ENCODE assay signal across 8 cellular contexts in the genomic region with DNA sequence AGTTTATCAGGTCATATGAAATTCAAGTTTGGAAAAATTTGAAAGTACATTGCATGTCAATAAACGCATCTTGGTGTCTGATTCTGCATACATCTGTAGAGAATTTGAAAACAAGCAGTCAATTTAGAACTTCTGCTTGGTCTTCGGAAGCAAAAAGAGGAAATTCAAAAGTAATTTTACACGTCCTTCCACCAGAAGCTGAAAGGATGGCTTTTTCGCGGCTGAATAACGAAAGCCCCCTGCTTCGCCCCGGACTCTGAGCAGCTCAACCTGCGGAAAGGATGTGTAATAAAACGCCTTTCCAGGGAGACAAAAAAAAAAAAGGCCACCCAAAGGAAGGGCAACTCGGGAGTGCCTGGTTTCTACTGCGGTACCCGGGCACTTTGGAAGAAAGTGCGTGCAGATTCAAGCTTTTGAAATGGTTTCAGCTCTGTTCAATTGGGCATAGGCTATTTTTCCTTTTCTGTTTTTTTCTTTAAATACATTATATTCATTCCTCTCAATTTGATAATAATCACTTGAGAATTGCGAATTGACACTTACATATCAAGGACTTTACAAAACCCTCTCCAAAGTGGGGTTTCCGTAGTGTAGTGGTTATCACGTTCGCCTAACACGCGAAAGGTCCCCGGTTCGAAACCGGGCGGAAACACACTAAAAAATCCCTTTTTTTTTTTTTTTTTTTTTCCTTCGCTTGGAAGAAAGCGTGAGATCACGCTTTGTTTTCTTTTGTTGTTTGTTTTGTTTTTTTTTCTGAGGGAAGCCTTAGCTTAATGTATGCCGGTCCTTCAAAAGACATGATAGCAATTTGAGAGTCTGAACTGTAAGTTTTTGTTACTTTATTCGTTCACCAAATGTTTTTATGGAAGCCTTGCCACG. TPM values are rescaled to one million over a fixed set of nuclear protein-coding genes. Genes with fewer than 3 reads are reported as not detected.
A peak's percentile ranks its signal among the peaks of the same experiment; 100 is the strongest.
DNase-seq lines count a peak whose midpoint lies in the region; ATAC-seq and TF ChIP-seq lines count a peak whose summit lies in the region.

No MANE protein-coding gene starts in this region.

- peaks cover 50% of the 10 kb centered on the region for H3K4me1 Mint-ChIP-seq in activated T-helper 1 cell treated with anti-CD3 and anti-CD28 coated beads, Interleukin-12 subunit alpha, Interleukin-12 subunit beta, Interleukin-2, Interleukin-4 antibody, amounts not matched to agents 30 ng/mL and 10 ng/mL and 1 ng/mL, durations not matched to agents 14 hours and 24 hours and 36 hours (ENCODE audit: low read depth)
- H3K4me1 Mint-ChIP-seq in naive B cell = peaks cover 22 to 46% (median 40%) of the 10 kb centered on the region in 3 donors

- no peaks in the 10 kb centered on the region for H3K9me3 Mint-ChIP-seq in activated T-helper 1 cell treated with anti-CD3 and anti-CD28 coated beads, Interleukin-12 subunit alpha, Interleukin-12 subunit beta, Interleukin-2, Interleukin-4 antibody, amounts not matched to agents 30 ng/mL and 10 ng/mL and 1 ng/mL, durations not matched to agents 14 hours and 24 hours and 36 hours
- peaks cover 0 to 12% (median 0%) of the 10 kb centered on the region in 7 donors for H3K9me3 Mint-ChIP-seq in naive B cell

- no peak for TF ChIP-seq POLR2A in GM18505 (IDR thresholded peaks at IDR 0.05; ENCODE audit: borderline replicate concordance, extremely low read depth, insufficient read depth, insufficient read length)

- peak; percentile 50 for DNase-seq in LNCaP clone FGC (ENCODE audit: low read depth)
- DNase-seq in RKO (ENCODE audit: low spot score) = peak; percentile 85
- peak; percentile 64 for DNase-seq in activated T-helper 1 cell treated with anti-CD3 and anti-CD28 coated beads, Interleukin-12 subunit alpha, Interleukin-12 subunit beta, Interleukin-2, Interleukin-4 antibody, amounts not matched to agents 30 ng/mL and 10 ng/mL and 1 ng/mL, durations not matched to agents 14 hours and 24 hours and 36 hours (ENCODE audit: low spot score)
- peak; percentile 77 for DNase-seq in fibroblast of mammary gland (ENCODE audit: low read depth)
- peak; percentile 81 for DNase-seq in naive B cell
- peak; percentile 49 for DNase-seq in stromal cell of bone marrow (ENCODE audit: low read depth)
- no peak for DNase-seq in posterior vena cava (ENCODE audit: low spot score)

- H3K36me3 Mint-ChIP-seq in activated T-helper 1 cell treated with anti-CD3 and anti-CD28 coated beads, Interleukin-12 subunit alpha, Interleukin-12 subunit beta, Interleukin-2, Interleukin-4 antibody, amounts not matched to agents 30 ng/mL and 10 ng/mL and 1 ng/mL, durations not matched to agents 14 hours and 24 hours and 36 hours (ENCODE audit: low read depth) = peaks cover 22% of the 10 kb centered on the region
- H3K36me3 Mint-ChIP-seq in naive B cell = peaks cover 4 to 8% of the 10 kb centered on the region in 2 donors

- H3K4me3 Mint-ChIP-seq in activated T-helper 1 cell treated with anti-CD3 and anti-CD28 coated beads, Interleukin-12 subunit alpha, Interleukin-12 subunit beta, Interleukin-2, Interleukin-4 antibody, amounts not matched to agents 30 ng/mL and 10 ng/mL and 1 ng/mL, durations not matched to agents 14 hours and 24 hours and 36 hours = peak overlapping the region; percentile 97
- H3K4me3 Mint-ChIP-seq in naive B cell = peak overlapping the region; percentile 97 to 100 (median 99)

- peak; percentile 13 for ATAC-seq in GM18505 (IDR thresholded peaks at IDR 0.05; ENCODE audit: unreplicated experiment)
- peak; percentile 10 to 16 for ATAC-seq in naive B cell (ENCODE audit: low read depth in 2 of 2)

- no peak for TF ChIP-seq CTCF in LNCaP clone FGC (IDR thresholded peaks at IDR 0.05; ENCODE audit: control insufficient read depth, extremely low read depth, insufficient read depth)
- no peak for TF ChIP-seq CTCF in fibroblast of mammary gland (conservative IDR thresholded peaks at IDR 0.05; ENCODE audit: control insufficient read depth, insufficient read depth, low read depth, low read length)

- H3K27ac Mint-ChIP-seq in activated T-helper 1 cell treated with anti-CD3 and anti-CD28 coated beads, Interleukin-12 subunit alpha, Interleukin-12 subunit beta, Interleukin-2, Interleukin-4 antibody, amounts not matched to agents 30 ng/mL and 10 ng/mL and 1 ng/mL, durations not matched to agents 14 hours and 24 hours and 36 hours = peak overlapping the region; percentile 99
- peak overlapping the region; percentile 99 to 100 (median 99) for H3K27ac Mint-ChIP-seq in naive B cell

- intact Hi-C loops in activated T-helper 1 cell treated with anti-CD3 and anti-CD28 coated beads, Interleukin-12 subunit alpha, Interleukin-12 subunit beta, Interleukin-2, Interleukin-4 antibody, amounts not matched to agents 30 ng/mL and 10 ng/mL and 1 ng/mL, durations not matched to agents 14 hours and 24 hours and 36 hours (cut with micrococcal nuclease) = loop anchor here (1.0 to 5.0 kb wide), 7 partner anchors 13 to 1690 kb away; a partner anchor contains a TSS
- intact Hi-C loops in posterior vena cava (cut with DNase I) = no loop called here

- H3K4me3 ChIP-seq in LNCaP clone FGC (ENCODE audit: low read depth, low read length) = peak overlapping the region; percentile 92
- peak overlapping the region; percentile 96 for H3K4me3 ChIP-seq in fibroblast of mammary gland (ENCODE audit: control insufficient read depth, low read depth, low read length)

- peaks cover 5% of the 10 kb centered on the region for H3K27me3 Mint-ChIP-seq in activated T-helper 1 cell treated with anti-CD3 and anti-CD28 coated beads, Interleukin-12 subunit alpha, Interleukin-12 subunit beta, Interleukin-2, Interleukin-4 antibody, amounts not matched to agents 30 ng/mL and 10 ng/mL and 1 ng/mL, durations not matched to agents 14 hours and 24 hours and 36 hours (ENCODE audit: insufficient read depth)
- H3K27me3 Mint-ChIP-seq in naive B cell = peaks cover 0 to 4% (median 0%) of the 10 kb centered on the region in 3 donors

RNA-seq across cellular contexts. Expression of a gene that starts 1.3 kb away (rescaled TPM):
- 14.5 and 16.8 TPM in 2 replicates for total RNA-seq in activated T-helper 1 cell treated with anti-CD3 and anti-CD28 coated beads, Interleukin-12 subunit alpha, Interleukin-12 subunit beta, Interleukin-2, Interleukin-4 antibody, amounts not matched to agents 30 ng/mL and 10 ng/mL and 1 ng/mL, durations not matched to agents 14 hours and 24 hours and 36 hours
- polyA plus RNA-seq in naive B cell (ENCODE audit: low read depth in 6 of 6) = 10 to 100 TPM; 18.7 to 44.1 (median 20.4) TPM
- 10 to 100 TPM; 15.0 to 17.4 TPM for total RNA-seq in posterior vena cava

RNA-seq across cellular contexts. Expression of a gene that starts 2.5 kb away (rescaled TPM):
- 1.1 and 1.3 TPM in 2 replicates for total RNA-seq in activated T-helper 1 cell treated with anti-CD3 and anti-CD28 coated beads, Interleukin-12 subunit alpha, Interleukin-12 subunit beta, Interleukin-2, Interleukin-4 antibody, amounts not matched to agents 30 ng/mL and 10 ng/mL and 1 ng/mL, durations not matched to agents 14 hours and 24 hours and 36 hours
- under 1 TPM in 5 of 6 donors, not detected in 1; 0.12 to 0.59 (median 0.23) TPM for polyA plus RNA-seq in naive B cell (ENCODE audit: low read depth in 6 of 6)
- 1 to 10 TPM; 2.2 to 2.4 TPM for total RNA-seq in posterior vena cava

RNA-seq across cellular contexts. Expression of a gene that starts 7.0 kb away (rescaled TPM):
- 3.1 and 3.4 TPM in 2 replicates for total RNA-seq in activated T-helper 1 cell treated with anti-CD3 and anti-CD28 coated beads, Interleukin-12 subunit alpha, Interleukin-12 subunit beta, Interleukin-2, Interleukin-4 antibody, amounts not matched to agents 30 ng/mL and 10 ng/mL and 1 ng/mL, durations not matched to agents 14 hours and 24 hours and 36 hours
- 1 to 10 TPM in 3 of 6 donors, not detected in 3; 1.9 to 3.3 (median 1.9) TPM for polyA plus RNA-seq in naive B cell (ENCODE audit: low read depth in 6 of 6)
- 1 to 10 TPM; 2.6 to 6.3 TPM for total RNA-seq in posterior vena cava

RNA-seq across cellular contexts. Expression of a gene that starts 40.8 kb away (rescaled TPM):
- total RNA-seq in activated T-helper 1 cell treated with anti-CD3 and anti-CD28 coated beads, Interleukin-12 subunit alpha, Interleukin-12 subunit beta, Interleukin-2, Interleukin-4 antibody, amounts not matched to agents 30 ng/mL and 10 ng/mL and 1 ng/mL, durations not matched to agents 14 hours and 24 hours and 36 hours = 0.10 and 0.12 TPM in 2 replicates
- under 1 TPM in 1 of 6 donors, not detected in 5; 0.27 TPM for polyA plus RNA-seq in naive B cell (ENCODE audit: low read depth in 6 of 6)
- total RNA-seq in posterior vena cava = not detected

RNA-seq across cellular contexts. Expression of a gene that starts 40.8 kb away (rescaled TPM):
- 2.8 and 2.9 TPM in 2 replicates for total RNA-seq in activated T-helper 1 cell treated with anti-CD3 and anti-CD28 coated beads, Interleukin-12 subunit alpha, Interleukin-12 subunit beta, Interleukin-2, Interleukin-4 antibody, amounts not matched to agents 30 ng/mL and 10 ng/mL and 1 ng/mL, durations not matched to agents 14 hours and 24 hours and 36 hours
- polyA plus RNA-seq in naive B cell (ENCODE audit: low read depth in 6 of 6) = 1 to 10 TPM in 4 of 6 donors, under 1 TPM in 2; 0.49 to 4.3 (median 1.8) TPM
- total RNA-seq in posterior vena cava = 1 to 10 TPM; 1.9 to 4.8 TPM
